ENCODE assay signal across 8 cellular contexts in the genomic region with DNA sequence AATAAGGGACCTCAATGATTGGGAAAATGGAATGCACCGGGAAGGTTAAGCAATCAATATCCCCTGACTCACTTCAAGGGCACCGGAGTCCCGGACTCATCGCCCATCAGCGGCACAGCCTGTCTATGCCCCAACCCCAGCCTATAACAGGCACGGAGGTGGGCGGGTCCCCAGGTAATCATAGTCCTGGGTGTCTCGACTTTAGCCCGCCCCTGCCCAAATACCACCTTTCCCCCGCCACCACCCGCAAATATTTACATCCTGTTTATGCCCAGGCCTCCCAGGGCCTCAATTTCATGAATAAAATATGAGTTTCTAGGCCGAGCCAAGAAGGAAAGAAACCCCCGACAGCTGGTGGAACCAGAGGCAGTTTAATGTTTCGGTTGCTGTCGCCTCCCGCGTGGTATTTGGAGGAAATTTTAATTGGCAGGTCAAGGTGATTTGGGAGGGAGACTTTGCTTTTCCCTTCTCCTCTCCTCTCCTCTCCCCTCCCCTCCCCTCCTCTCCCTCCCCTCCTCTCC. TPM values are rescaled to one million over a fixed set of nuclear protein-coding genes. Genes with fewer than 3 reads are reported as not detected.
A peak's percentile ranks its signal among the peaks of the same experiment; 100 is the strongest.
DNase-seq lines count a peak whose midpoint lies in the region; ATAC-seq and TF ChIP-seq lines count a peak whose summit lies in the region.

No MANE protein-coding gene starts in this region.

- peak overlapping the region; percentile 76 for H3K4me3 Mint-ChIP-seq in Caco-2 (ENCODE audit: unreplicated experiment)
- H3K4me3 Mint-ChIP-seq in WTC11, result peak overlapping the region; percentile 68

- peaks cover 6% of the 10 kb centered on the region for H3K4me1 ChIP-seq in Caco-2
- peaks cover 18% of the 10 kb centered on the region for H3K4me1 ChIP-seq in GM23248 (ENCODE audit: insufficient read depth)

- H3K27me3 Mint-ChIP-seq in Caco-2 (ENCODE audit: insufficient read depth, unreplicated experiment) (no peaks in the 10 kb centered on the region), WTC11 (ENCODE audit: low read depth) (no peaks in the 10 kb centered on the region)

- H3K9ac ChIP-seq in GM23248, result peak overlapping the region; percentile 70

- H3K79me2 ChIP-seq in GM23248 (ENCODE audit: insufficient read depth), result no peaks in the 10 kb centered on the region

- DNase-seq in Caco-2 (peak; percentile 83 to 85), GM23248 (peak; percentile 65), NCI-H2081 treated with DMSO at 0.1 percent for 48 hours (lab: John Stamatoyannopoulos, UW) (peak; percentile 65), WTC11 (ENCODE audit: low spot score) (peak; percentile 82), choroid plexus epithelial cell (ENCODE audit: low read depth) (peak; percentile 82), left kidney (ENCODE audit: low read depth, low spot score) (peak; percentile 95)
- DNase-seq in stimulated activated CD4-positive, alpha-beta T cell treated with anti-CD3 and anti-CD28 coated beads, Interleukin-1b, Interleukin-23, amount 100 ng/mL, for 4 hours (ENCODE audit: low read depth in 2 of 2), result peak; percentile 40 to 41

- H2AFZ ChIP-seq in GM23248, result peak overlapping the region; percentile 97

- H3K9me3 ChIP-seq in Caco-2 (no peaks in the 10 kb centered on the region), GM23248 (ENCODE audit: low read depth) (no peaks in the 10 kb centered on the region)

- H3K4me1 Mint-ChIP-seq in Caco-2 (ENCODE audit: low read depth, unreplicated experiment) (no peaks in the 10 kb centered on the region), WTC11 (peaks cover 23% of the 10 kb centered on the region)

- no peaks in the 10 kb centered on the region for H3K36me3 Mint-ChIP-seq in Caco-2 (ENCODE audit: insufficient read depth, unreplicated experiment)
- H3K36me3 Mint-ChIP-seq in WTC11, result no peaks in the 10 kb centered on the region

- no TSS peak for BruUV-seq in Caco-2 (replicated peaks; lab: Mats Ljungman, UMichigan)

- TF ChIP-seq CTCF in Caco-2 (IDR thresholded peaks at IDR 0.05; ENCODE audit: insufficient read depth in 1 of 2, low read depth in 1 of 2, low read length in 1 of 2, severe bottlenecking in 1 of 2, unreplicated experiment in 1 of 2) (no peak), WTC11 (IDR thresholded peaks at IDR 0.05) (no peak), choroid plexus epithelial cell (conservative IDR thresholded peaks at IDR 0.05; ENCODE audit: low read depth, low read length) (no peak)

- ATAC-seq in WTC11 (peak; percentile 87), GM18517 (IDR thresholded peaks at IDR 0.05; ENCODE audit: unreplicated experiment) (no peak)

- 1 to 3% methylated on average over 17 of the region's 17 CpGs for WGBS in GM23248 (ENCODE audit: low coverage in 1 of 2, low lambda C conversion rate in 2 of 2, missing lambda C conversion rate in 2 of 2), 2 experiments

- POLR2A ChIA-PET in Caco-2 (lab: Charles Lee) (no interaction called here), WTC11 (lab: Charles Lee) (interaction anchor here (1.0 to 1.3 kb wide), 5 partner anchors 15 to 23 kb away, joined by 3 to 5 read pairs (median 3); a partner anchor contains a TSS)

- H3K27ac ChIP-seq in GM23248, result no peak overlapping the region

- H4K20me1 ChIP-seq in GM23248 (ENCODE audit: insufficient read depth), result no peaks in the 10 kb centered on the region

- H3K4me2 ChIP-seq in GM23248 (ENCODE audit: unreplicated experiment), result peak overlapping the region; percentile 96

- H3K9me2 ChIP-seq in GM23248 (ENCODE audit: insufficient read depth), result no peaks in the 10 kb centered on the region

- no peaks in the 10 kb centered on the region for H3K27me3 ChIP-seq in Caco-2 (replicated peaks; ENCODE audit: control insufficient read depth, insufficient read depth, low read length)
- H3K27me3 ChIP-seq in GM23248 (replicated peaks; ENCODE audit: insufficient read depth), result no peaks in the 10 kb centered on the region

- CTCF ChIA-PET in Caco-2 (lab: Charles Lee), result interaction anchor here (0.6 to 0.7 kb wide), 2 partner anchors 23 to 131 kb away, joined by 3 read pairs; no protein-coding TSS in a partner anchor
- CTCF ChIA-PET in WTC11 (lab: Charles Lee), result interaction anchor here (1.0 to 2.6 kb wide), 5 partner anchors 17 to 131 kb away, joined by 3 to 20 read pairs (median 8); a partner anchor contains a TSS

- H3K9me3 Mint-ChIP-seq in Caco-2 (ENCODE audit: unreplicated experiment), result no peaks in the 10 kb centered on the region
- no peaks in the 10 kb centered on the region for H3K9me3 Mint-ChIP-seq in WTC11

- peaks cover 14% of the 10 kb centered on the region for H3F3A ChIP-seq in GM23248 (ENCODE audit: insufficient read depth)

- H3K27ac Mint-ChIP-seq in Caco-2 (ENCODE audit: unreplicated experiment) (no peak overlapping the region), WTC11 (peak overlapping the region; percentile 32; the same call in 1 of the 2 replicates)

- H3K36me3 ChIP-seq in Caco-2 (ENCODE audit: control insufficient read depth, insufficient read depth, low read length), result no peaks in the 10 kb centered on the region
- H3K36me3 ChIP-seq in GM23248 (ENCODE audit: low read depth), result no peaks in the 10 kb centered on the region

- intact Hi-C loops in Caco-2 (cut with micrococcal nuclease; ENCODE audit: unreplicated experiment), result loop anchor here (1.0 kb wide), 1 partner anchor 19 kb away; a partner anchor contains a TSS

- H3K4me3 ChIP-seq in Caco-2 (ENCODE audit: low read depth, low read length) (peak overlapping the region; percentile 58), GM23248 (peak overlapping the region; percentile 78), choroid plexus epithelial cell (ENCODE audit: low read depth, low read length) (peak overlapping the region; percentile 57)

- in situ Hi-C loops in GM23248 (cut with MboI), result no loop called here

TF ChIP-seq in WTC11, 78 proteins besides CTCF, POLR2A, EP300 and RAD21:
- TF ChIP-seq GABPB1 (CRISPR knock-in tag; IDR thresholded peaks at IDR 0.05) (no peak), FOXK1 (CRISPR knock-in tag; IDR thresholded peaks at IDR 0.05) (0 out of 2 replicates have a peak, but pooled peaks have one; percentile 32), SP1 (CRISPR knock-in tag; conservative IDR thresholded peaks at IDR 0.05) (peak; percentile 56; the same call in 1 of the 2 replicates), NR2C2 (CRISPR knock-in tag; IDR thresholded peaks at IDR 0.05) (no peak)
- TF ChIP-seq, protein P1, sequence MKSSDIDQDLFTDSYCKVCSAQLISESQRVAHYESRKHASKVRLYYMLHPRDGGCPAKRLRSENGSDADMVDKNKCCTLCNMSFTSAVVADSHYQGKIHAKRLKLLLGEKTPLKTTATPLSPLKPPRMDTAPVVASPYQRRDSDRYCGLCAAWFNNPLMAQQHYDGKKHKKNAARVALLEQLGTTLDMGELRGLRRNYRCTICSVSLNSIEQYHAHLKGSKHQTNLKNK (CRISPR knock-in tag; IDR thresholded peaks at IDR 0.05), result no peak
- TF ChIP-seq, protein P2, sequence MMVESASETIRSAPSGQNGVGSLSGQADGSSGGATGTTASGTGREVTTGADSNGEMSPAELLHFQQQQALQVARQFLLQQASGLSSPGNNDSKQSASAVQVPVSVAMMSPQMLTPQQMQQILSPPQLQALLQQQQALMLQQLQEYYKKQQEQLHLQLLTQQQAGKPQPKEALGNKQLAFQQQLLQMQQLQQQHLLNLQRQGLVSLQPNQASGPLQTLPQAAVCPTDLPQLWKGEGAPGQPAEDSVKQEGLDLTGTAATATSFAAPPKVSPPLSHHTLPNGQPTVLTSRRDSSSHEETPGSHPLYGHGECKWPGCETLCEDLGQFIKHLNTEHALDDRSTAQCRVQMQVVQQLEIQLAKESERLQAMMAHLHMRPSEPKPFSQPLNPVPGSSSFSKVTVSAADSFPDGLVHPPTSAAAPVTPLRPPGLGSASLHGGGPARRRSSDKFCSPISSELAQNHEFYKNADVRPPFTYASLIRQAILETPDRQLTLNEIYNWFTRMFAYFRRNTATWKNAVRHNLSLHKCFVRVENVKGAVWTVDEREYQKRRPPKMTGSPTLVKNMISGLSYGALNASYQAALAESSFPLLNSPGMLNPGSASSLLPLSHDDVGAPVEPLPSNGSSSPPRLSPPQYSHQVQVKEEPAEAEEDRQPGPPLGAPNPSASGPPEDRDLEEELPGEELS (CRISPR knock-in tag; IDR thresholded peaks at IDR 0.05), result peak; percentile 96; the same call in 1 of the 2 replicates

RNA-seq across cellular contexts. Expression of a gene that starts 15.6 kb away (rescaled TPM):
- total RNA-seq in Caco-2 (2022) (64.9 and 75.6 TPM in 2 replicates), WTC11 (2021) (74.1 to 80.7 TPM (median 79.4 TPM) in 3 replicates)
- 15.9 and 23.1 TPM in 2 replicates for total RNA-seq in GM23248 (2014; rRNA removed; shearing (Covaris generic))
- 33.2 and 34.6 TPM in 2 replicates for polyA plus RNA-seq in GM23248 (2016; fragmentation: Nextera tagmentation; extraction: Ambion mirVana)

RNA-seq across cellular contexts. Expression of a gene that starts 19.4 kb away (rescaled TPM):
- 19.5 and 23.5 TPM in 2 replicates for total RNA-seq in Caco-2 (2022)
- 40.7 and 49.4 TPM in 2 replicates for total RNA-seq in GM23248 (2014; rRNA removed; shearing (Covaris generic))
- 13.0 and 13.2 TPM in 2 replicates for polyA plus RNA-seq in GM23248 (2016; fragmentation: Nextera tagmentation; extraction: Ambion mirVana)
- total RNA-seq in WTC11 (2021), result 48.1 to 49.7 TPM (median 48.4 TPM) in 3 replicates

Comparison
In these comparisons a context has a peak if more than half of its experiments do, and no peak if none do; other contexts are left out.
1. DNase-seq: peak in every context shown above with its lines; median percentile 95 in left kidney; 84 in Caco-2; 82 in WTC11; 82 in choroid plexus epithelial cell; 65 in GM23248; 65 in NCI-H2081 treated with DMSO at 0.1 percent for 48 hours; 40 in stimulated activated CD4-positive, alpha-beta T cell treated with anti-CD3 and anti-CD28 coated beads, Interleukin-1b, Interleukin-23, amount 100 ng/mL, for 4 hours.